22 cellular contexts compared by ENCODE assay signal in genomic region chr1:19738106-19738505, GRCh38.
DNase-seq lines count a peak whose midpoint lies in the region; FAIRE-seq and TF ChIP-seq lines count a peak whose summit lies in the region.
"Had no signal": no experiment of that assay in that cellular context is flagged by ENCODE, and none has a peak within 500 bp of the region (broad histone marks: within the 10 kb centered on the region; RNA-seq: fewer than 3 reads in every experiment).

No MANE protein-coding gene starts in this region.

- intact Hi-C loops in kidney (cut with DNase I) (no loop called here), sigmoid colon (cut with DNase I) (no loop called here)

- H3K27ac ChIP-seq in kidney (ENCODE audit: low read depth in 2 of 2, low read length in 2 of 2) (peak overlapping the region; percentile 85 to 90), sigmoid colon (peak overlapping the region in 3 of 4 donors; percentile 74 to 85 (median 80))
- H3K27ac ChIP-seq: prostate gland, RWPE1, SK-N-MC had no signal

- 90 to 92% methylated on average over 5 of the region's 5 CpGs for WGBS in sigmoid colon, 2 donors

- H3K9ac ChIP-seq in kidney (ENCODE audit: low read length in 2 of 2) = peak overlapping the region in 1 of 2 donors; percentile 47

- H3K36me3 ChIP-seq in kidney (ENCODE audit: control insufficient read depth in 1 of 2, insufficient read depth in 2 of 2, low read length in 2 of 2) = peaks cover 0 to 2% of the 10 kb centered on the region in 2 donors
- peaks cover 0 to 18% (median 3%) of the 10 kb centered on the region in 4 donors for H3K36me3 ChIP-seq in sigmoid colon
- H3K36me3 ChIP-seq: prostate gland had no signal

- TF ChIP-seq POLR2A in sigmoid colon (IDR thresholded peaks at IDR 0.05) = no peak

- no peaks in the 10 kb centered on the region for H3K27me3 ChIP-seq in sigmoid colon

- no peak for TF ChIP-seq CTCF in kidney (IDR thresholded peaks at IDR 0.05; ENCODE audit: borderline replicate concordance, extremely low read depth, insufficient read depth)
- TF ChIP-seq CTCF in sigmoid colon (IDR thresholded peaks at IDR 0.05) = no peak

- H3K4me1 ChIP-seq in kidney (ENCODE audit: control insufficient read depth in 1 of 2, insufficient read depth in 1 of 2, low read depth in 1 of 2, low read length in 2 of 2) = peaks cover 33 to 47% of the 10 kb centered on the region in 2 donors
- H3K4me1 ChIP-seq in sigmoid colon = peaks cover 0 to 48% (median 34%) of the 10 kb centered on the region in 4 donors
- H3K4me1 ChIP-seq: prostate gland had no signal

- H3K4me3 ChIP-seq in kidney (ENCODE audit: low read length in 2 of 2) (no peak overlapping the region), sigmoid colon (no peak overlapping the region)
- H3K4me3 ChIP-seq: prostate gland, SK-N-MC had no signal

- peak; percentile 21 for FAIRE-seq in RCC 7860 (lab: Jason Lieb, UNC)
- FAIRE-seq in kidney (lab: Jason Lieb, UNC) = no peak
- FAIRE-seq: astrocyte, H54 had no signal

- peak; percentile 80 for DNase-seq in M059J (ENCODE audit: low read depth)
- DNase-seq in RCC 7860 (ENCODE audit: low spot score) = no peak
- DNase-seq in kidney = no peak
- DNase-seq in sigmoid colon = no peak
- no peak for DNase-seq in KG1 (lab: John Stamatoyannopoulos, UW)
- DNase-seq in activated CD4-positive, alpha-beta T cell treated with anti-CD3 and anti-CD28 coated beads, Interleukin-2, amount 50 U/mL, for 1 hour = no peak
- no peak for DNase-seq in cerebellar cortex (ENCODE audit: low spot score)
- DNase-seq: activated CD4-positive, alpha-beta T cell treated with anti-CD3 and anti-CD28 coated beads for 1 hour; activated gamma-delta T cell; activated naive CD8-positive, alpha-beta T cell treated with anti-CD3 and anti-CD28 coated beads, Interleukin-2, amount 10 ng/mL, durations not matched to agents 7 days and 5 days; activated T-cell treated with anti-CD3 and anti-CD28 coated beads for 4 hours; C1 segment of cervical spinal cord; DMS53; IMR-90; NCI-H1105; NCI-H187 treated with DMSO at 0.1 percent for 48 hours; T-helper 17 cell had no signal

- H3K9me3 ChIP-seq in kidney (ENCODE audit: control insufficient read depth in 1 of 2, low read length in 2 of 2) (no peaks in the 10 kb centered on the region), sigmoid colon (no peaks in the 10 kb centered on the region)
- H3K9me3 ChIP-seq: prostate gland had no signal

- TF ChIP-seq EP300 in sigmoid colon (IDR thresholded peaks at IDR 0.05) = no peak
